Comparison of ENCODE assay signal across 1 cellular context in the genomic region with DNA sequence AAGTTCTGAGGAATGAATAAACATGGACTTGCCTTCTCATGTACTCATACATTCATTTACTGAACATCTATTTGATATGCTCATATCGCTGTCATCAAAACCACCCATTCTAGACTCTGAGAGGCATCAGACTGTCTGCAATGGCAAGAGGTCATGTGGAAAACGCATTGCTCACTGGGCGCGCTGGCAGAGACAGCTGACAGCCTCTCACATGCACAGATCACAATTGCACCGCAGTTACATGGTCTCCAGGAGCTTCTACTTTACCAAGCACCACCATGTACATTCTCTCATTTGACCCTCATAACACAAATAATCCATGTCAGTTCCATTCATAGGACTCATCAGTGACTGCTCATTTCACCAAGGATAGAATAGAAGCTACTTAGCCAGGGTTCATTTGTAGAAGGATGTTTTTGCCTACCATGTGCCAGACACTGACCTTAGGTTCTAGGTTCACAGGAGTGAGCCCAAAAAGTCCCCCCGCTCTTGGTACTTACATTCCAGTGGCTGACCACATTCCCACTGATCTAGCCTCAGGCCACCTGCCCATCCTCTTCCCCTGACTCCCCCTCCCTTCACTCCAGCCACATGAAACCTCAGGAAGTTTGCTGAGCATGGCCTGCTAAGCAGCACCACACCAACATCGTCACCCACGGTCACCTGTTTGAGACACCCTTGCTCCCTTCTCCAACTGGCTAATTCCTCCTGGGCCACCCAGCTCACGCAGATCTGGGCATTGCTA.
TF ChIP-seq lines count a peak whose summit lies in the region.

No MANE protein-coding gene starts in this region.

TF ChIP-seq in H1, 55 proteins besides CTCF, POLR2A, EP300 and RAD21 (continued from another document):
- no peak for TF ChIP-seq NANOG (IDR thresholded peaks at IDR 0.05; ENCODE audit: insufficient read depth, low read depth, low read length, poor library complexity, severe bottlenecking)
- no peak for TF ChIP-seq POLR2AphosphoS5 (IDR thresholded peaks at IDR 0.05; ENCODE audit: low read depth, low read length)
